In the genomic region with DNA sequence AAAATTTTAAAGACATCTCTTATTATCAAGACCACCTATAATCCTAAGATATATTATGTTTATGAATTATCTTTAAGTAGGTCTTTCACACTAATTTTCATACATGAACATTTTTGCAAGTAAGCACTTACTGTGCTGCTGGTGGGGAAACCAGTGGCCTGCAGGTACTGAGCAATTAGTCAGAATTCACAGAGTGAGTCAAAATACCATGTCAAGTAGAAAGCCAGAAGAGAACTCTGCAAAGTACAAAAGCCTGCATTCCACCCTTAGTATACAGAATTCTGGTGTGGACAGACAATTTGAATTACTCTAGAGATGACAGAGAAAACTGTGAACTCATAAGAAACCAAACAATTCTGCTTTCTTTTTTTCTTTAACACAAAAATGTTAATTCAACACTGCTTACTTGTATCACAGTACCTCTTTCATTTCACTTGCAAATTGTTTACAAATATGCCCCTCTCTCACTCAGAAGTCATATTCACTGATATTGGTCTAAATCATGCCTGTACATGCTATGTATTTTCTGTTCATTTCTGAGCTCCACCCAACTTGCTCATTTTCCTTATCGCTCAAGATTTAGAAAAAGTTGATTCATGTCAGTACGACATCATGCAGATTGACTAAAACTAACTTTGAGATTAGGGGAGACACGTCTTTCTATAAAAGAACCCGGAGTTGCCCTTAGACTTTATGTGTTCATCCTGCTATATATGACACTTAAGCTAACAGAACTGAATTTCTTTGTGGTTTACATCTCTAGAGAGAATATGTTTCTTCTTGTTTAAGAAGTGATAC, we compare ENCODE assay signal across 11 cellular contexts.
DNase-seq lines count a peak whose midpoint lies in the region; ATAC-seq and TF ChIP-seq lines count a peak whose summit lies in the region.
"Had no signal": no experiment of that assay in that cellular context is flagged by ENCODE, and none has a peak within 500 bp of the region (broad histone marks: within the 10 kb centered on the region; RNA-seq: fewer than 3 reads in every experiment).

No MANE protein-coding gene starts in this region.

- no peak overlapping the region for H2BK12ac ChIP-seq in H9 (ENCODE audit: insufficient read length, low read depth, low read length)

- no peak overlapping the region for H3K4ac ChIP-seq in H9 (ENCODE audit: low read depth, low read length)

- H4K20me1 ChIP-seq in PC-3 (ENCODE audit: low read length): no peaks in the 10 kb centered on the region
- no peaks in the 10 kb centered on the region for H4K20me1 ChIP-seq in neural progenitor cell (ENCODE audit: low read depth)
- H4K20me1 ChIP-seq in H9 (ENCODE audit: control insufficient read depth, insufficient read depth, insufficient read length): no peaks in the 10 kb centered on the region

- no peak overlapping the region for H3K4me2 ChIP-seq in PC-3 (ENCODE audit: low read length)
- H3K4me2 ChIP-seq in neural progenitor cell: no peak overlapping the region
- no peak overlapping the region for H3K4me2 ChIP-seq in H9 (ENCODE audit: insufficient read depth, insufficient read length, low read length)

- H3K9ac ChIP-seq in PC-3 (ENCODE audit: low read length) (no peak overlapping the region), neural progenitor cell (no peak overlapping the region), H9 (ENCODE audit: extremely low read depth, insufficient read length, low read length) (no peak overlapping the region)

- H3K79me1 ChIP-seq in H9 (ENCODE audit: insufficient read depth, low read depth, low read length, poor library complexity, severe bottlenecking): no peaks in the 10 kb centered on the region

- no peak overlapping the region for H3K18ac ChIP-seq in H9 (ENCODE audit: insufficient read length, low read depth, low read length)

- no peak overlapping the region for H3T11ph ChIP-seq in H9 (ENCODE audit: low read length)

- peaks cover 3% of the 10 kb centered on the region for H3K4me1 Mint-ChIP-seq in neural progenitor cell
- peaks cover 0 to 3% of the 10 kb centered on the region in 2 experiments; a peak in 1 of 4 replicates for H3K4me1 Mint-ChIP-seq in H9

- H2BK15ac ChIP-seq in H9 (ENCODE audit: low read depth, low read length): no peak overlapping the region

- H3K79me2 ChIP-seq in PC-3 (ENCODE audit: low read length) (no peaks in the 10 kb centered on the region), neural progenitor cell (ENCODE audit: low read depth) (no peaks in the 10 kb centered on the region), H9 (ENCODE audit: insufficient read depth, low read length) (no peaks in the 10 kb centered on the region)

- H3K27ac Mint-ChIP-seq in neural progenitor cell (no peak overlapping the region), H9 (0 out of 7 replicates have a peak overlapping the region, but pooled peaks of 1 of the 3 experiments have one; percentile 22)

- no peak overlapping the region for H2BK20ac ChIP-seq in H9 (ENCODE audit: low read depth, low read length, poor library complexity, severe bottlenecking)

- H3K4me3 ChIP-seq in PC-3 (ENCODE audit: low read length) (no peak overlapping the region), neural progenitor cell (no peak overlapping the region)
- H3K4me3 ChIP-seq: SJSA1 had no signal

- H3K9me3 ChIP-seq in PC-3 (ENCODE audit: low read length): no peaks in the 10 kb centered on the region
- H3K9me3 ChIP-seq in neural progenitor cell (ENCODE audit: low read depth): no peaks in the 10 kb centered on the region
- H3K9me3 ChIP-seq in H9 (ENCODE audit: control insufficient read depth, low read depth, low read length): no peaks in the 10 kb centered on the region
- H3K9me3 ChIP-seq: SJSA1 had no signal

- no peak overlapping the region for H2AK5ac ChIP-seq in H9 (ENCODE audit: insufficient read length, low read length)

- H4K8ac ChIP-seq in H9 (replicated peaks; ENCODE audit: insufficient read length, low read depth, low read length): no peak overlapping the region

- CTCF ChIA-PET in PC-3 (lab: Charles Lee): no interaction called here

- ATAC-seq in PC-3: no peak

- no peak overlapping the region for H4K5ac ChIP-seq in H9 (ENCODE audit: insufficient read length, low read depth, low read length)

- no peak overlapping the region for H3K4me3 Mint-ChIP-seq in neural progenitor cell
- H3K4me3 Mint-ChIP-seq in H9: no peak overlapping the region

- no peak overlapping the region for H2AFZ ChIP-seq in PC-3 (ENCODE audit: low read length)
- H2AFZ ChIP-seq in neural progenitor cell (replicated peaks): no peak overlapping the region
- no peak overlapping the region for H2AFZ ChIP-seq in H9 (ENCODE audit: low read length)

- H3K27me3 ChIP-seq in PC-3 (ENCODE audit: low read length) (no peaks in the 10 kb centered on the region), neural progenitor cell (no peaks in the 10 kb centered on the region), H9 (ENCODE audit: insufficient read depth, low read length) (no peaks in the 10 kb centered on the region)
- H3K27me3 ChIP-seq: SJSA1 had no signal

- no peak overlapping the region for H2BK5ac ChIP-seq in H9 (ENCODE audit: insufficient read length, low read length)

- intact Hi-C loops in PC-3 (cut with micrococcal nuclease): no loop called here

- no peak overlapping the region for H3K14ac ChIP-seq in H9 (ENCODE audit: insufficient read depth, low read length)

- H3K23me2 ChIP-seq in H9 (ENCODE audit: insufficient read length, low read depth, low read length, poor library complexity, severe bottlenecking): no peaks in the 10 kb centered on the region

- no peak overlapping the region for H2BK120ac ChIP-seq in H9 (ENCODE audit: low read depth, low read length, poor library complexity, severe bottlenecking)

- H3K36me3 ChIP-seq in PC-3 (ENCODE audit: low read depth, low read length): no peaks in the 10 kb centered on the region
- H3K36me3 ChIP-seq in neural progenitor cell: no peaks in the 10 kb centered on the region
- H3K36me3 ChIP-seq: SJSA1 had no signal

- no CpG with 5 or more reads among the region's 4 CpGs for WGBS in H9 (ENCODE audit: extremely low coverage, insufficient read length, low lambda C conversion rate)

- POLR2A ChIA-PET in PC-3 (lab: Charles Lee; ENCODE audit: unreplicated experiment): no interaction called here

- no peaks in the 10 kb centered on the region for H3K9me2 ChIP-seq in PC-3 (replicated peaks; ENCODE audit: low read length)

- H3K56ac ChIP-seq in H9 (ENCODE audit: insufficient read length, low read depth, low read length): no peak overlapping the region

- H3K36me3 Mint-ChIP-seq in neural progenitor cell (no peaks in the 10 kb centered on the region), H9 (ENCODE audit: insufficient read depth in 1 of 3, low read depth in 3 of 3) (no peaks in the 10 kb centered on the region)

- H3K27ac ChIP-seq in PC-3 (ENCODE audit: low read length): no peak overlapping the region
- no peak overlapping the region for H3K27ac ChIP-seq in neural progenitor cell
- H3K27ac ChIP-seq in H9 (ENCODE audit: insufficient read length, low read depth, low read length): no peak overlapping the region
- H3K27ac ChIP-seq: SJSA1 had no signal

- DNase-seq in activated CD4-positive, alpha-beta T cell treated with anti-CD3 and anti-CD28 coated beads for 48 hours: peak; percentile 12
- DNase-seq in activated CD4-positive, alpha-beta T cell treated with anti-CD3 and anti-CD28 coated beads for 1 hour: no peak
- DNase-seq in HCEC 1CT: peak; percentile 34
- peak; percentile 17 for DNase-seq in PC-3
- DNase-seq in neural progenitor cell (ENCODE audit: low spot score): peak; percentile 19
- no peak for DNase-seq in H9
- DNase-seq in stimulated activated CD4-positive, alpha-beta T cell treated with anti-CD3 and anti-CD28 coated beads, Interleukin-4, amount 100 ng/mL, for 24 hours: no peak
- no peak for DNase-seq in stimulated activated CD4-positive, alpha-beta T cell treated with anti-CD3 and anti-CD28 coated beads, Interleukin-2, amount 100 ng/mL, for 24 hours
- DNase-seq: head of caudate nucleus, NCI-H345 had no signal

- H3K27me3 Mint-ChIP-seq in neural progenitor cell (ENCODE audit: insufficient read depth, low read depth): no peaks in the 10 kb centered on the region
- H3K27me3 Mint-ChIP-seq in H9 (ENCODE audit: low read depth): no peaks in the 10 kb centered on the region

- BruUV-seq in PC-3 (replicated peaks; lab: Mats Ljungman, UMichigan): no TSS peak

- TF ChIP-seq CTCF in PC-3 (conservative IDR thresholded peaks at IDR 0.05; ENCODE audit: low read depth, low read length): no peak
- no peak for TF ChIP-seq CTCF in neural progenitor cell (IDR thresholded peaks at IDR 0.05)
- TF ChIP-seq CTCF in H9 (conservative IDR thresholded peaks at IDR 0.05): no peak

- H3K4me1 ChIP-seq in PC-3 (ENCODE audit: insufficient read depth, low read length) (no peaks in the 10 kb centered on the region), neural progenitor cell (peaks cover 9% of the 10 kb centered on the region), H9 (ENCODE audit: insufficient read depth, low read length) (no peaks in the 10 kb centered on the region)
- H3K4me1 ChIP-seq: SJSA1 had no signal

- no peak overlapping the region for H4K91ac ChIP-seq in H9 (ENCODE audit: insufficient read length, low read depth, low read length)

- H3K23ac ChIP-seq in H9 (ENCODE audit: insufficient read length, low read depth, low read length): no peak overlapping the region

- no peaks in the 10 kb centered on the region for H3F3A ChIP-seq in PC-3 (ENCODE audit: low read length, unreplicated experiment)
- no peaks in the 10 kb centered on the region for H3F3A ChIP-seq in neural progenitor cell (ENCODE audit: low read depth)

- H3K9me3 Mint-ChIP-seq in neural progenitor cell (no peaks in the 10 kb centered on the region), H9 (no peaks in the 10 kb centered on the region)

Comparison
In these comparisons a context has a peak if more than half of its experiments do, and no peak if none do; other contexts are left out.
1. DNase-seq: peak in activated CD4-positive, alpha-beta T cell treated with anti-CD3 and anti-CD28 coated beads for 48 hours (single experiment), HCEC 1CT (single experiment), PC-3 (single experiment) and neural progenitor cell (single experiment); none in activated CD4-positive, alpha-beta T cell treated with anti-CD3 and anti-CD28 coated beads for 1 hour (single experiment), H9 (single experiment), stimulated activated CD4-positive, alpha-beta T cell treated with anti-CD3 and anti-CD28 coated beads, Interleukin-4, amount 100 ng/mL, for 24 hours (single experiment) and stimulated activated CD4-positive, alpha-beta T cell treated with anti-CD3 and anti-CD28 coated beads, Interleukin-2, amount 100 ng/mL, for 24 hours (0 of 2).